In genomic region chr10:85971494-85971893, GRCh38 we compare ENCODE assay signal across 37 cellular contexts.
"Had no signal": no experiment of that assay in that cellular context is flagged by ENCODE, and none has a peak within 500 bp of the region (broad histone marks: within the 10 kb centered on the region; RNA-seq: fewer than 3 reads in every experiment).

No MANE protein-coding gene starts in this region.

- H3K36me3 Mint-ChIP-seq: activated naive CD4-positive, alpha-beta T cell treated with anti-CD3 and anti-CD28 coated beads, Interleukin-2, amount 10 ng/mL, durations not matched to agents 7 days and 5 days; activated naive CD8-positive, alpha-beta T cell; activated naive CD8-positive, alpha-beta T cell treated with anti-CD3 and anti-CD28 coated beads for 36 hours; activated naive CD8-positive, alpha-beta T cell treated with anti-CD3 and anti-CD28 coated beads, Interleukin-2, amount 10 ng/mL, durations not matched to agents 7 days and 5 days; brain had no signal

- H3K27me3 Mint-ChIP-seq: activated naive CD4-positive, alpha-beta T cell treated with anti-CD3 and anti-CD28 coated beads, Interleukin-2, amount 10 ng/mL, durations not matched to agents 7 days and 5 days; activated naive CD8-positive, alpha-beta T cell treated with anti-CD3 and anti-CD28 coated beads for 36 hours; activated naive CD8-positive, alpha-beta T cell treated with anti-CD3 and anti-CD28 coated beads, Interleukin-2, amount 10 ng/mL, durations not matched to agents 7 days and 5 days; activated naive CD8-positive, alpha-beta T cell treated with anti-CD3 and anti-CD28 coated beads, Interleukin-2, amount 50 U/mL, for 24 hours; activated T-cell treated with anti-CD3 and anti-CD28 coated beads, Interleukin-2, amount 50 U/mL, for 24 hours; activated T-helper 17 cell treated with anti-CD3 and anti-CD28 coated beads, Interleukin-2, amount 50 U/mL, for 72 hours; brain had no signal

- H3K9me3 Mint-ChIP-seq: activated naive CD4-positive, alpha-beta T cell treated with anti-CD3 and anti-CD28 coated beads, Interleukin-2, amount 10 ng/mL, durations not matched to agents 7 days and 5 days; activated T-helper 1 cell treated with anti-CD3 and anti-CD28 coated beads, Interleukin-12 subunit alpha, Interleukin-12 subunit beta, Interleukin-2, Interleukin-4 antibody, amounts not matched to agents 30 ng/mL and 10 ng/mL and 1 ng/mL, durations not matched to agents 14 hours and 24 hours and 36 hours; activated T-helper 2 cell treated with anti-CD3 and anti-CD28 coated beads, Interferon-gamma antibody, Interleukin-2, Interleukin-4, amounts not matched to agents 10 μg/mL and 5 μg/mL and 100 μg/mL, durations not matched to agents 14 hours and 24 hours and 36 hours had no signal

- ATAC-seq: activated naive CD4-positive, alpha-beta T cell treated with anti-CD3 and anti-CD28 coated beads, Interleukin-2, amount 50 U/mL, for 72 hours; activated naive CD8-positive, alpha-beta T cell treated with anti-CD3 and anti-CD28 coated beads, Interleukin-2, amount 50 U/mL, for 24 hours; activated T-cell treated with anti-CD3 and anti-CD28 coated beads, Interleukin-2, amount 50 U/mL, for 4 hours; activated T-cell treated with anti-CD3 and anti-CD28 coated beads, Interleukin-2, amount 50 U/mL, for 72 hours; activated T-helper 17 cell treated with anti-CD3 and anti-CD28 coated beads, Interleukin-2, amount 50 U/mL, for 72 hours; body of pancreas had no signal

- H3K9me3 ChIP-seq: adrenal gland, ascending aorta, body of pancreas had no signal

- H3K4me3 ChIP-seq: adrenal gland, ascending aorta, body of pancreas, breast epithelium, cardiac muscle cell had no signal

- H3K36me3 ChIP-seq: adrenal gland, ascending aorta, brain microvascular endothelial cell, breast epithelium, cardiac muscle cell had no signal

- H3K4me3 Mint-ChIP-seq: activated naive CD4-positive, alpha-beta T cell treated with anti-CD3 and anti-CD28 coated beads for 36 hours; activated naive CD4-positive, alpha-beta T cell treated with anti-CD3 and anti-CD28 coated beads, Interleukin-2, amount 10 ng/mL, durations not matched to agents 7 days and 5 days; activated naive CD4-positive, alpha-beta T cell treated with anti-CD3 and anti-CD28 coated beads, Interleukin-2, amount 50 U/mL, for 24 hours; activated naive CD8-positive, alpha-beta T cell; activated naive CD8-positive, alpha-beta T cell treated with anti-CD3 and anti-CD28 coated beads for 36 hours; activated naive CD8-positive, alpha-beta T cell treated with anti-CD3 and anti-CD28 coated beads, Interleukin-2, amount 10 ng/mL, durations not matched to agents 7 days and 5 days; activated naive CD8-positive, alpha-beta T cell treated with anti-CD3 and anti-CD28 coated beads, Interleukin-2, amount 50 U/mL, for 24 hours; activated T-cell treated with anti-CD3 and anti-CD28 coated beads, Interleukin-2, amount 50 U/mL, for 24 hours; activated T-cell treated with anti-CD3 and anti-CD28 coated beads, Interleukin-2, amount 50 U/mL, for 4 hours; activated T-cell treated with anti-CD3 and anti-CD28 coated beads, Interleukin-2, amount 50 U/mL, for 72 hours; activated T-helper 1 cell treated with anti-CD3 and anti-CD28 coated beads, Interleukin-12 subunit alpha, Interleukin-12 subunit beta, Interleukin-2, Interleukin-4 antibody, amounts not matched to agents 30 ng/mL and 10 ng/mL and 1 ng/mL, durations not matched to agents 14 hours and 24 hours and 36 hours; activated T-helper 17 cell treated with anti-CD3 and anti-CD28 coated beads, Interleukin-2, amount 50 U/mL, for 72 hours; brain; central memory CD8-positive, alpha-beta T cell had no signal

- H3K4me1 ChIP-seq: adrenal gland, ascending aorta, body of pancreas, breast epithelium had no signal

- DNase-seq: activated effector memory CD4-positive, alpha-beta T cell treated with anti-CD3 and anti-CD28 coated beads, Interleukin-2, amount 50 U/mL, for 16 hours; activated effector memory CD4-positive, alpha-beta T cell treated with Interleukin-2 at 50 U/mL for 16 hours; activated gamma-delta T cell; activated gamma-delta T cell treated with Interleukin-2 at 50 U/mL for 16 hours; activated naive CD4-positive, alpha-beta T cell; activated naive CD4-positive, alpha-beta T cell treated with anti-CD3 and anti-CD28 coated beads for 36 hours; activated naive CD4-positive, alpha-beta T cell treated with anti-CD3 and anti-CD28 coated beads, Interleukin-2, amount 10 ng/mL, durations not matched to agents 7 days and 5 days; activated naive CD4-positive, alpha-beta T cell treated with anti-CD3 and anti-CD28 coated beads, Interleukin-2, amount 50 U/mL, for 16 hours; activated naive CD4-positive, alpha-beta T cell treated with Interleukin-2 at 50 U/mL for 16 hours; activated naive CD8-positive, alpha-beta T cell treated with anti-CD3 and anti-CD28 coated beads for 36 hours; activated naive CD8-positive, alpha-beta T cell treated with anti-CD3 and anti-CD28 coated beads, Interleukin-2, amount 10 ng/mL, durations not matched to agents 7 days and 5 days; activated naive CD8-positive, alpha-beta T cell treated with anti-CD3 and anti-CD28 coated beads, Interleukin-2, amount 50 U/mL, for 24 hours; activated T-cell treated with anti-CD3 and anti-CD28 coated beads, Interleukin-2, amount 50 U/mL, for 24 hours; activated T-cell treated with anti-CD3 and anti-CD28 coated beads, Interleukin-2, amount 50 U/mL, for 4 hours; activated T-cell treated with anti-CD3 and anti-CD28 coated beads, Interleukin-2, amount 50 U/mL, for 48 hours; activated T-cell treated with anti-CD3 and anti-CD28 coated beads, Interleukin-2, amount 50 U/mL, for 72 hours; adrenal gland; amniotic stem cell; amygdala; anterior cingulate cortex; aorta; body of pancreas; brain microvascular endothelial cell; caudate nucleus; central memory CD4-positive, alpha-beta T cell; cerebellar nuclear complex had no signal

- H3K4me1 Mint-ChIP-seq: activated naive CD4-positive, alpha-beta T cell treated with anti-CD3 and anti-CD28 coated beads, Interleukin-2, amount 10 ng/mL, durations not matched to agents 7 days and 5 days; activated naive CD4-positive, alpha-beta T cell treated with anti-CD3 and anti-CD28 coated beads, Interleukin-2, amount 50 U/mL, for 24 hours; activated naive CD8-positive, alpha-beta T cell treated with anti-CD3 and anti-CD28 coated beads for 36 hours; activated naive CD8-positive, alpha-beta T cell treated with anti-CD3 and anti-CD28 coated beads, Interleukin-2, amount 10 ng/mL, durations not matched to agents 7 days and 5 days; activated naive CD8-positive, alpha-beta T cell treated with anti-CD3 and anti-CD28 coated beads, Interleukin-2, amount 50 U/mL, for 24 hours; activated T-helper 17 cell treated with anti-CD3 and anti-CD28 coated beads, Interleukin-2, amount 50 U/mL, for 72 hours; brain; central memory CD8-positive, alpha-beta T cell had no signal

- H3K27ac Mint-ChIP-seq: activated naive CD4-positive, alpha-beta T cell treated with anti-CD3 and anti-CD28 coated beads for 36 hours; activated naive CD4-positive, alpha-beta T cell treated with anti-CD3 and anti-CD28 coated beads, Interleukin-2, amount 10 ng/mL, durations not matched to agents 7 days and 5 days; activated naive CD4-positive, alpha-beta T cell treated with anti-CD3 and anti-CD28 coated beads, Interleukin-2, amount 50 U/mL, for 24 hours; activated naive CD4-positive, alpha-beta T cell treated with anti-CD3 and anti-CD28 coated beads, Interleukin-2, amount 50 U/mL, for 72 hours; activated naive CD8-positive, alpha-beta T cell; activated naive CD8-positive, alpha-beta T cell treated with anti-CD3 and anti-CD28 coated beads for 36 hours; activated naive CD8-positive, alpha-beta T cell treated with anti-CD3 and anti-CD28 coated beads, Interleukin-2, amount 10 ng/mL, durations not matched to agents 7 days and 5 days; activated naive CD8-positive, alpha-beta T cell treated with anti-CD3 and anti-CD28 coated beads, Interleukin-2, amount 50 U/mL, for 24 hours; activated T-cell treated with anti-CD3 and anti-CD28 coated beads, Interleukin-2, amount 50 U/mL, for 24 hours; activated T-cell treated with anti-CD3 and anti-CD28 coated beads, Interleukin-2, amount 50 U/mL, for 72 hours; activated T-helper 1 cell treated with anti-CD3 and anti-CD28 coated beads, Interleukin-12 subunit alpha, Interleukin-12 subunit beta, Interleukin-2, Interleukin-4 antibody, amounts not matched to agents 30 ng/mL and 10 ng/mL and 1 ng/mL, durations not matched to agents 14 hours and 24 hours and 36 hours; activated T-helper 17 cell treated with anti-CD3 and anti-CD28 coated beads, Interleukin-2, amount 50 U/mL, for 72 hours; activated T-helper 2 cell treated with anti-CD3 and anti-CD28 coated beads, Interferon-gamma antibody, Interleukin-2, Interleukin-4, amounts not matched to agents 10 μg/mL and 5 μg/mL and 100 μg/mL, durations not matched to agents 14 hours and 24 hours and 36 hours; brain had no signal

- H3K27me3 ChIP-seq: adrenal gland, ascending aorta, body of pancreas, brain microvascular endothelial cell, breast epithelium, cardiac muscle cell had no signal

- H3K27ac ChIP-seq: adrenal gland, ascending aorta, body of pancreas, brain microvascular endothelial cell, breast epithelium, cardiac muscle cell had no signal
